Comparison of ENCODE assay signal across 21 cellular contexts in genomic region chr16:85006639-85007038, GRCh38. TPM values are rescaled to one million over a fixed set of nuclear protein-coding genes. Genes with fewer than 3 reads are reported as not detected.
DNase-seq lines count a peak whose midpoint lies in the region; ATAC-seq, FAIRE-seq and TF ChIP-seq lines count a peak whose summit lies in the region.
"Had no signal": no experiment of that assay in that cellular context is flagged by ENCODE, and none has a peak within 500 bp of the region (broad histone marks: within the 10 kb centered on the region; RNA-seq: fewer than 3 reads in every experiment).

No MANE protein-coding gene starts in this region.

- no peak for FAIRE-seq in K562 (lab: Jason Lieb, UNC)

- TF ChIP-seq RAD21 in K562 (CRISPR knock-in tag; conservative IDR thresholded peaks at IDR 0.05 in 1 of 2, IDR thresholded peaks at IDR 0.05 in 1 of 2), result no peak

- no peak overlapping the region for H2BK120ac ChIP-seq in mesendoderm (ENCODE audit: low read depth, low read length)

- no peak overlapping the region for H3K23ac ChIP-seq in mesendoderm (ENCODE audit: low read length)

- H3K36me3 Mint-ChIP-seq in activated T-cell treated with anti-CD3 and anti-CD28 coated beads, Interleukin-2, amount 50 U/mL, for 24 hours (ENCODE audit: low read depth), result peaks cover 53% of the 10 kb centered on the region
- H3K36me3 Mint-ChIP-seq: natural killer cell treated with Interleukin-12 subunit alpha and Interleukin-12 subunit beta and Interleukin-15 and Interleukin-18, amount 100 ng/mL, for 72 hours had no signal

- H3K79me1 ChIP-seq in mesendoderm (ENCODE audit: low read length), result peaks cover 29% of the 10 kb centered on the region

- H2AK5ac ChIP-seq in mesendoderm (ENCODE audit: low read length), result no peak overlapping the region

- H3K36me3 ChIP-seq in K562 (ENCODE audit: control insufficient read depth, insufficient read depth, low read length) (peaks cover 54% of the 10 kb centered on the region; the same call in 2 of the 3 replicates), lower lobe of right lung (peaks cover 4% of the 10 kb centered on the region), uterus (no peaks in the 10 kb centered on the region), mesendoderm (ENCODE audit: control insufficient read depth, insufficient read depth, low read length) (no peaks in the 10 kb centered on the region)

- H3K4me1 Mint-ChIP-seq in activated T-cell treated with anti-CD3 and anti-CD28 coated beads, Interleukin-2, amount 50 U/mL, for 24 hours (ENCODE audit: low read depth), result peaks cover 72% of the 10 kb centered on the region

- H3K79me2 ChIP-seq in K562 (ENCODE audit: control insufficient read depth, insufficient read depth, low read length) (peaks cover 94% of the 10 kb centered on the region), mesendoderm (ENCODE audit: control insufficient read depth, insufficient read depth, low read length) (peaks cover 52% of the 10 kb centered on the region)

- no peak overlapping the region for H2BK15ac ChIP-seq in mesendoderm (replicated peaks; ENCODE audit: low read depth)

- no peak overlapping the region for H3K18ac ChIP-seq in mesendoderm (ENCODE audit: low read length)

- no peaks in the 10 kb centered on the region for H3K9me3 Mint-ChIP-seq in activated T-cell treated with anti-CD3 and anti-CD28 coated beads, Interleukin-2, amount 50 U/mL, for 24 hours
- H3K9me3 Mint-ChIP-seq: activated B cell treated with CpG ODN at 0.5 μM for 24 hours; activated CD8-positive, alpha-beta T cell treated with anti-CD3 and anti-CD28 coated beads for 36 hours; activated naive CD4-positive, alpha-beta T cell treated with anti-CD3 and anti-CD28 coated beads, Interleukin-2, amount 50 U/mL, for 72 hours; activated T-cell treated with anti-CD3 and anti-CD28 coated beads, Interleukin-2, amount 50 U/mL, for 72 hours; natural killer cell treated with Interleukin-12 subunit alpha and Interleukin-12 subunit beta and Interleukin-15 and Interleukin-18, amount 100 ng/mL, for 72 hours had no signal

- no peaks in the 10 kb centered on the region for H3K27me3 Mint-ChIP-seq in activated T-cell treated with anti-CD3 and anti-CD28 coated beads, Interleukin-2, amount 50 U/mL, for 24 hours
- H3K27me3 Mint-ChIP-seq: activated B cell treated with CpG ODN at 0.5 μM for 24 hours; activated CD8-positive, alpha-beta T cell treated with anti-CD3 and anti-CD28 coated beads for 36 hours; natural killer cell treated with Interleukin-12 subunit alpha and Interleukin-12 subunit beta and Interleukin-15 and Interleukin-18, amount 100 ng/mL, for 72 hours had no signal

- H3K4me2 ChIP-seq in K562 (ENCODE audit: insufficient read depth, low read length), result no peak overlapping the region
- H3K4me2 ChIP-seq in mesendoderm (ENCODE audit: low read length), result no peak overlapping the region

- intact Hi-C loops in K562 (cut with micrococcal nuclease) (no loop called here), lower lobe of right lung (cut with DNase I) (no loop called here), uterus (cut with DNase I; ENCODE audit: low total_unique reads) (no loop called here), sciatic nerve (cut with DNase I) (no loop called here)

- TF ChIP-seq CTCF in K562 (IDR thresholded peaks at IDR 0.05 in 2 of 3, conservative IDR thresholded peaks at IDR 0.05 in 1 of 3; ENCODE audit: insufficient read depth in 2 of 3, low read depth in 1 of 3, low read length in 3 of 3) (no peak), lower lobe of right lung (IDR thresholded peaks at IDR 0.05) (no peak), uterus (IDR thresholded peaks at IDR 0.05) (no peak)

- H2BK5ac ChIP-seq in mesendoderm (ENCODE audit: low read length), result no peak overlapping the region

- H4K5ac ChIP-seq in mesendoderm (ENCODE audit: low read length), result no peak overlapping the region

- H3K27me3 ChIP-seq in K562 (ENCODE audit: control insufficient read depth in 2 of 2, insufficient read depth in 2 of 2, low read length in 2 of 2), result no peaks in the 10 kb centered on the region
- H3K27me3 ChIP-seq in lower lobe of right lung (ENCODE audit: low read depth), result no peaks in the 10 kb centered on the region
- no peaks in the 10 kb centered on the region for H3K27me3 ChIP-seq in uterus
- H3K27me3 ChIP-seq in mesendoderm (ENCODE audit: insufficient read depth, low read length, poor library complexity), result no peaks in the 10 kb centered on the region
- H3K27me3 ChIP-seq: brain microvascular endothelial cell, testis had no signal

- H3K9ac ChIP-seq in K562 (ENCODE audit: insufficient read depth in 1 of 2, low read depth in 2 of 2, low read length in 2 of 2), result peak overlapping the region in 1 of 2 experiments; percentile 7; a peak in 1 of 4 replicates
- H3K9ac ChIP-seq in mesendoderm (ENCODE audit: low read length), result no peak overlapping the region

- peak overlapping the region; percentile 56 for H3K27ac Mint-ChIP-seq in activated T-cell treated with anti-CD3 and anti-CD28 coated beads, Interleukin-2, amount 50 U/mL, for 24 hours
- H3K27ac Mint-ChIP-seq: activated B cell treated with CpG ODN at 0.5 μM for 24 hours; activated CD8-positive, alpha-beta T cell treated with anti-CD3 and anti-CD28 coated beads for 36 hours; activated naive CD4-positive, alpha-beta T cell treated with anti-CD3 and anti-CD28 coated beads, Interleukin-2, amount 50 U/mL, for 72 hours; activated T-cell treated with anti-CD3 and anti-CD28 coated beads, Interleukin-2, amount 50 U/mL, for 72 hours; natural killer cell treated with Interleukin-12 subunit alpha and Interleukin-12 subunit beta and Interleukin-15 and Interleukin-18, amount 100 ng/mL, for 72 hours had no signal

- H3K4me3 ChIP-seq in K562 (no peak overlapping the region), lower lobe of right lung (no peak overlapping the region), uterus (no peak overlapping the region), mesendoderm (ENCODE audit: low read length) (no peak overlapping the region)
- H3K4me3 ChIP-seq: testis had no signal

- H3K9me1 ChIP-seq in K562 (ENCODE audit: control insufficient read depth, insufficient read depth, low read length), result peaks cover 13% of the 10 kb centered on the region

- no peak for DNase-seq in activated T-cell treated with anti-CD3 and anti-CD28 coated beads, Interleukin-2, amount 50 U/mL, for 24 hours
- DNase-seq in activated T-cell treated with anti-CD3 and anti-CD28 coated beads, Interleukin-2, amount 50 U/mL, for 48 hours, result no peak
- DNase-seq in K562 (ENCODE audit: extremely low read depth in 1 of 4, low spot score in 3 of 4) (no peak), lower lobe of right lung (no peak), uterus (no peak), mesendoderm (no peak), sciatic nerve (ENCODE audit: low spot score) (no peak)
- no peak for DNase-seq in stimulated activated CD4-positive, alpha-beta T cell treated with anti-CD3 and anti-CD28 coated beads, Interleukin-4, amount 100 ng/mL, for 4 hours
- DNase-seq: activated B cell treated with CpG ODN at 0.5 μM for 24 hours; activated CD8-positive, alpha-beta T cell treated with anti-CD3 and anti-CD28 coated beads for 36 hours; activated T-cell treated with anti-CD3 and anti-CD28 coated beads, Interleukin-2, amount 50 U/mL, for 72 hours; brain microvascular endothelial cell; DMS153; head of caudate nucleus; NCI-H1105 treated with DMSO at 0.1 percent for 48 hours; NCI-H524; stimulated activated CD4-positive, alpha-beta T cell treated with anti-CD3 and anti-CD28 coated beads, Interleukin-12 subunit alpha, Interleukin-12 subunit beta, amount 100 ng/mL, for 4 hours; testis had no signal

- no TSS peak for BruUV-seq in K562 (replicated peaks; lab: Mats Ljungman, UMichigan)

- no peaks in the 10 kb centered on the region for H3K9me3 ChIP-seq in K562 (replicated peaks; ENCODE audit: control insufficient read depth, insufficient read depth, low read depth, low read length)
- H3K9me3 ChIP-seq in lower lobe of right lung, result no peaks in the 10 kb centered on the region
- no peaks in the 10 kb centered on the region for H3K9me3 ChIP-seq in uterus
- H3K9me3 ChIP-seq: testis had no signal

- peaks cover 48% of the 10 kb centered on the region for H4K20me1 ChIP-seq in K562 (replicated peaks; ENCODE audit: control insufficient read depth, insufficient read depth, low read length)

- H2AFZ ChIP-seq in K562 (ENCODE audit: low read depth, low read length), result no peak overlapping the region

- H3K56ac ChIP-seq in mesendoderm (ENCODE audit: low read length), result no peak overlapping the region

- POLR2A ChIA-PET in K562 (lab: Yijun Ruan, JAX), result interaction anchor here (0.6 to 1.5 kb wide), 2 partner anchors 20 to 40 kb away, joined by 3 to 4 read pairs; no protein-coding TSS in a partner anchor

- TF ChIP-seq POLR2A in K562 (conservative IDR thresholded peaks at IDR 0.05), result no peak
- TF ChIP-seq POLR2A in uterus (IDR thresholded peaks at IDR 0.05), result no peak

- no peak overlapping the region for H3K4ac ChIP-seq in mesendoderm (ENCODE audit: low read depth, low read length)

- H3K27ac ChIP-seq in K562 (ENCODE audit: extremely low read depth, low read depth, low read length) (no peak overlapping the region), lower lobe of right lung (peak overlapping the region; percentile 81), uterus (peak overlapping the region; percentile 83 to 98), mesendoderm (ENCODE audit: low read depth, low read length) (no peak overlapping the region)
- H3K27ac ChIP-seq: HL-60 had no signal

- ATAC-seq in K562 (no peak), lower lobe of right lung (no peak), sciatic nerve (no peak)
- ATAC-seq: activated CD8-positive, alpha-beta T cell treated with anti-CD3 and anti-CD28 coated beads for 36 hours; activated naive CD4-positive, alpha-beta T cell treated with anti-CD3 and anti-CD28 coated beads, Interleukin-2, amount 50 U/mL, for 72 hours; activated T-cell treated with anti-CD3 and anti-CD28 coated beads, Interleukin-2, amount 50 U/mL, for 72 hours; natural killer cell treated with Interleukin-12 subunit alpha and Interleukin-12 subunit beta and Interleukin-15 and Interleukin-18, amount 100 ng/mL, for 72 hours had no signal

- in situ Hi-C loops in K562 (cut with MboI), result no loop called here

- H4K8ac ChIP-seq in mesendoderm (ENCODE audit: low read depth, low read length), result no peak overlapping the region

- H3K4me1 ChIP-seq in K562 (replicated peaks in 1 of 2; ENCODE audit: control insufficient read depth in 2 of 2, insufficient read depth in 2 of 2, low read length in 2 of 2), result peaks cover 39 to 47% of the 10 kb centered on the region in 2 experiments
- H3K4me1 ChIP-seq in lower lobe of right lung, result peaks cover 90% of the 10 kb centered on the region
- peaks cover 9 to 39% of the 10 kb centered on the region in 2 donors for H3K4me1 ChIP-seq in uterus
- peaks cover 13% of the 10 kb centered on the region for H3K4me1 ChIP-seq in mesendoderm (ENCODE audit: control insufficient read depth, low read depth, low read length)

- CTCF ChIA-PET in K562 (lab: Yijun Ruan, JAX; ENCODE audit: low intra/inter-chr PET ratio), result no interaction called here

- H3K4me3 Mint-ChIP-seq in activated T-cell treated with anti-CD3 and anti-CD28 coated beads, Interleukin-2, amount 50 U/mL, for 24 hours, result no peak overlapping the region
- H3K4me3 Mint-ChIP-seq: activated B cell treated with CpG ODN at 0.5 μM for 24 hours; activated CD8-positive, alpha-beta T cell treated with anti-CD3 and anti-CD28 coated beads for 36 hours; activated T-cell treated with anti-CD3 and anti-CD28 coated beads, Interleukin-2, amount 50 U/mL, for 72 hours; natural killer cell treated with Interleukin-12 subunit alpha and Interleukin-12 subunit beta and Interleukin-15 and Interleukin-18, amount 100 ng/mL, for 72 hours had no signal

- 96% methylated on average over 7 of the region's 7 CpGs for WGBS in K562 (ENCODE audit: insufficient coverage, low coverage, missing lambda C conversion rate)
- WGBS in mesendoderm (ENCODE audit: extremely low coverage, insufficient coverage, low lambda C conversion rate), result no CpG with 5 or more reads among the region's 7 CpGs

- TF ChIP-seq EP300 in K562 (IDR thresholded peaks at IDR 0.05; ENCODE audit: low read length), result no peak

RNA-seq across cellular contexts. Expression of gene ZDHHC7, which starts 4.7 kb away (rescaled TPM):
- 116 and 182 TPM in 2 replicates for total RNA-seq in K562 (2011; cell fraction: chromatin; rRNA removed; ENCODE audit: low replicate concordance)
- 70.2 and 72.6 TPM in 2 replicates for total RNA-seq in K562 (2011; cell fraction: nucleolus; rRNA removed)
- 82.7 and 89.1 TPM in 2 replicates for total RNA-seq in K562 (2011; cell fraction: nucleoplasm; rRNA removed)
- 37.4 and 42.5 TPM in 2 replicates for total RNA-seq in K562 (2014; rRNA removed)
- total RNA-seq in K562 (2014; rRNA removed; fragmentation: Illumina TruSeq; extraction: Trizol), result 37.2 and 38.1 TPM in 2 replicates
- total RNA-seq in K562 (2015; rRNA removed; fragmentation: Illumina TruSeq; extraction: Trizol), result 44.5 and 44.6 TPM in 2 replicates
- total RNA-seq in K562 (2021), result 45.7 and 47.0 TPM in 2 replicates
- 36.5 and 42.5 TPM in 2 replicates for polyA plus RNA-seq in K562 (2011; rRNA removed)
- 43.9 and 59.7 TPM in 2 replicates for polyA plus RNA-seq in K562 (2011; cell fraction: cytosol; rRNA removed)
- 78.8 and 96.8 TPM in 2 replicates for polyA plus RNA-seq in K562 (2011; cell fraction: nucleus; rRNA removed)
- polyA plus RNA-seq in K562 (2012), result 37.6 and 39.5 TPM in 2 replicates
- polyA plus RNA-seq in K562 (2014; fragmentation: Illumina TruSeq; extraction: Trizol), result 48.2 and 49.7 TPM in 2 replicates
- polyA plus RNA-seq in K562 (2014; fragmentation: Nextera tagmentation; extraction: Ambion mirVana), result 1 to 10 TPM; 1.7 to 1.8 TPM
- 31.3 and 39.8 TPM in 2 replicates for polyA plus RNA-seq in K562 (2014; rRNA removed)
- polyA minus RNA-seq in K562 (2011; rRNA and poly(A)+ RNA removed), result 22.4 and 22.5 TPM in 2 replicates
- 14.8 and 19.9 TPM in 2 replicates for polyA minus RNA-seq in K562 (2011; cell fraction: cytosol; rRNA and poly(A)+ RNA removed)
- polyA minus RNA-seq in K562 (2011; cell fraction: nucleus; rRNA and poly(A)+ RNA removed), result 17.2 and 23.5 TPM in 2 replicates
- 77.9 TPM for total RNA-seq in lower lobe of right lung
- total RNA-seq in uterus, result 10 to 100 TPM; 16.5 to 50.2 (median 39.1) TPM
- polyA plus RNA-seq in mesendoderm (2013, experiment 1 of 2), result 28.5 TPM
- 27.8 TPM for polyA plus RNA-seq in mesendoderm (2013, experiment 2 of 2)
- total RNA-seq in sciatic nerve, result 48.8 TPM

RNA-seq across cellular contexts. Expression of gene KIAA0513, which starts 21.0 kb away (rescaled TPM):
- total RNA-seq in K562 (2011; cell fraction: chromatin; rRNA removed; ENCODE audit: low replicate concordance), result 51.3 and 93.2 TPM in 2 replicates
- 39.2 and 39.4 TPM in 2 replicates for total RNA-seq in K562 (2011; cell fraction: nucleolus; rRNA removed)
- total RNA-seq in K562 (2011; cell fraction: nucleoplasm; rRNA removed), result 29.0 and 33.3 TPM in 2 replicates
- 11.0 and 11.2 TPM in 2 replicates for total RNA-seq in K562 (2014; rRNA removed)
- total RNA-seq in K562 (2014; rRNA removed; fragmentation: Illumina TruSeq; extraction: Trizol), result 6.1 and 10.3 TPM in 2 replicates
- 9.3 and 9.7 TPM in 2 replicates for total RNA-seq in K562 (2015; rRNA removed; fragmentation: Illumina TruSeq; extraction: Trizol)
- total RNA-seq in K562 (2021), result 13.7 and 14.7 TPM in 2 replicates
- polyA plus RNA-seq in K562 (2011; rRNA removed), result 6.9 and 8.6 TPM in 2 replicates
- polyA plus RNA-seq in K562 (2011; cell fraction: cytosol; rRNA removed), result 4.0 and 9.6 TPM in 2 replicates
- polyA plus RNA-seq in K562 (2011; cell fraction: nucleus; rRNA removed), result 6.8 and 12.9 TPM in 2 replicates
- polyA plus RNA-seq in K562 (2012), result 10.5 and 13.3 TPM in 2 replicates
- polyA plus RNA-seq in K562 (2014; fragmentation: Illumina TruSeq; extraction: Trizol), result 10.1 and 12.6 TPM in 2 replicates
- polyA plus RNA-seq in K562 (2014; fragmentation: Nextera tagmentation; extraction: Ambion mirVana), result under 1 TPM; 0.18 to 0.36 TPM
- polyA plus RNA-seq in K562 (2014; rRNA removed), result 9.8 and 10.2 TPM in 2 replicates
- 7.7 and 17.3 TPM in 2 replicates for polyA minus RNA-seq in K562 (2011; rRNA and poly(A)+ RNA removed)
- polyA minus RNA-seq in K562 (2011; cell fraction: cytosol; rRNA and poly(A)+ RNA removed), result 5.1 and 6.4 TPM in 2 replicates
- polyA minus RNA-seq in K562 (2011; cell fraction: nucleus; rRNA and poly(A)+ RNA removed), result 9.6 and 11.7 TPM in 2 replicates
- total RNA-seq in lower lobe of right lung, result 31.1 TPM
- 10 to 100 TPM in 1 of 4 donors, 1 to 10 TPM in 3; 4.7 to 17.3 (median 9.4) TPM for total RNA-seq in uterus
- 1.8 TPM for polyA plus RNA-seq in mesendoderm (2013, experiment 1 of 2)
- 2.2 TPM for polyA plus RNA-seq in mesendoderm (2013, experiment 2 of 2)
- 12.6 TPM for total RNA-seq in sciatic nerve

Comparison
In these comparisons a context has a peak if more than half of its experiments do, and no peak if none do; other contexts are left out.
1. H3K27ac ChIP-seq: peak in lower lobe of right lung (single experiment) and uterus (2 of 2); none in K562 (single experiment) and mesendoderm (single experiment).